Comparison of ENCODE assay signal across 8 cellular contexts in genomic region chr21:22231013-22231412, GRCh38.
"Had no signal": no experiment of that assay in that cellular context is flagged by ENCODE, and none has a peak within 500 bp of the region (broad histone marks: within the 10 kb centered on the region; RNA-seq: fewer than 3 reads in every experiment).

No MANE protein-coding gene starts in this region.

- DNase-seq: GM23248, GOT3, H7, HFFc6, IMR-90 had no signal

- ATAC-seq: HCT116, K562 had no signal

- H3K9ac ChIP-seq: GM23248 had no signal

- H3K36me3 ChIP-seq: HAP-1 had no signal

- H3K27ac ChIP-seq: GM23248 had no signal

- H3K4me3 ChIP-seq: GM23248, HAP-1, K562 had no signal

- H2AFZ ChIP-seq: GM23248 had no signal

- H3K4me1 ChIP-seq: HAP-1 had no signal

- H3K9me3 ChIP-seq: HAP-1 had no signal
